11 cellular contexts compared by ENCODE assay signal in the genomic region with DNA sequence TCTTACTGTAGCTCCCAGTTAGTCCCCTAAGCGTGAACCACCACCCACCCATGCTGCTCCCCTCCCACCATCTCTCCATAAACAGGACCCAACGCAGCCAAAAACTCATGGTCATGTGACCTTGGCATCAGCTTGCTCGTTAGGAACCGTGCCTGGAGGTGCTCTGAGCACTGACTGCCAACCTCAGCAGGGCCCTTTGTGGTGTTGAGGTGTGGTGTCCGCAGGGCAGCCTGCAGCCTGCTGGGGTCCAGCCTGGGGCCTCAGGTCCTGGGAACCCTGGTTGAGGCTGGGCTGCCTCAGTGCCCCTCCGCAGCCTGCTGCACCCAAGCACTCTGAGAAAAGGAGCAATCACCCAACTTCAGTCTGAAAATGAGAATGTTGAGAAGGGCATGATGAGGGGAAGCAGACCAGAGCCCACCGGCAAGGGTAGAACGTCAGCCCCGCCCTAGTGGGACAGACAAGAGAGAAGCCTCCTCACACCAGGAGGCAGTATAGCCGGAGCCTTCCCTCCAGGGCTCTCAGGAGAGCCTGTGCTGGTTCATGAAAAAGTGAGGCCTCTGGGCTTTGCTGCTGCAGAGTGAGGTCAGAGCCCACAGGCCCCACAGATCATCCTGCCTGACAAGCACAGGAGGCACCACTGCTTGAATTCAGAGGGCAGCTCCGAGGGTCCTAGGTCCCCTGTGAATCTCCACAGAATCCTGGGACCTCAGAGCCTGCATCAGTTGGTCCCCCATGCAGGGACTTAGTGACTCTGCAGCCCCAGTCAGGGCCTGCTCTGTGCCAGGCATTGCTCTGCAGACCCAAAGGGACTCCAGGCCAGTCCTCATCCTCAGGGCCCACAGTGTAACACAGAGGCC. TPM values are rescaled to one million over a fixed set of nuclear protein-coding genes. Genes with fewer than 3 reads are reported as not detected.
DNase-seq lines count a peak whose midpoint lies in the region; ATAC-seq and TF ChIP-seq lines count a peak whose summit lies in the region.
"Had no signal": no experiment of that assay in that cellular context is flagged by ENCODE, and none has a peak within 500 bp of the region (broad histone marks: within the 10 kb centered on the region; RNA-seq: fewer than 3 reads in every experiment).

No MANE protein-coding gene starts in this region.

- peaks cover 28 to 71% (median 67%) of the 10 kb centered on the region in 4 donors for H3K4me1 ChIP-seq in esophagus muscularis mucosa
- H3K4me1 ChIP-seq: HAP-1, pancreas had no signal

- no peaks in the 10 kb centered on the region for H3K27me3 Mint-ChIP-seq in activated T-cell treated with anti-CD3 and anti-CD28 coated beads, Interleukin-2, amount 50 U/mL, for 24 hours
- H3K27me3 Mint-ChIP-seq in natural killer cell (ENCODE audit: low read depth in 2 of 2) = peaks cover 8 to 12% of the 10 kb centered on the region in 2 donors

- peak; percentile 2 for DNase-seq in activated T-cell treated with anti-CD3 and anti-CD28 coated beads, Interleukin-2, amount 50 U/mL, for 24 hours
- DNase-seq in activated T-cell treated with anti-CD3 and anti-CD28 coated beads for 4 hours (no peak), esophagus muscularis mucosa (ENCODE audit: extremely low spot score) (peak; percentile 92), natural killer cell (peak; percentile 10), ureter (ENCODE audit: low spot score) (peak; percentile 56), NCI-H748 (lab: John Stamatoyannopoulos, UW; ENCODE audit: unreplicated experiment) (no peak), GM20000 (ENCODE audit: low spot score) (no peak)
- DNase-seq in activated CD4-positive, alpha-beta T cell treated with anti-CD3 and anti-CD28 coated beads, Interleukin-2, amount 50 U/mL, for 4 hours = no peak
- DNase-seq: T-helper 9 cell had no signal

- H3K36me3 Mint-ChIP-seq in activated T-cell treated with anti-CD3 and anti-CD28 coated beads, Interleukin-2, amount 50 U/mL, for 24 hours (ENCODE audit: low read depth) = no peaks in the 10 kb centered on the region
- peaks cover 5% of the 10 kb centered on the region for H3K36me3 Mint-ChIP-seq in natural killer cell

- peaks cover 0 to under 1% (median 0%) of the 10 kb centered on the region in 4 donors for H3K27me3 ChIP-seq in esophagus muscularis mucosa
- H3K27me3 ChIP-seq: pancreas had no signal

- no peak overlapping the region for H3K4me3 Mint-ChIP-seq in activated T-cell treated with anti-CD3 and anti-CD28 coated beads, Interleukin-2, amount 50 U/mL, for 24 hours
- no peak overlapping the region for H3K4me3 Mint-ChIP-seq in natural killer cell

- no peak for TF ChIP-seq POLR2A in esophagus muscularis mucosa (IDR thresholded peaks at IDR 0.05; ENCODE audit: low read depth)

- no peak overlapping the region for H3K27ac Mint-ChIP-seq in activated T-cell treated with anti-CD3 and anti-CD28 coated beads, Interleukin-2, amount 50 U/mL, for 24 hours
- H3K27ac Mint-ChIP-seq in natural killer cell = no peak overlapping the region

- no peak for ATAC-seq in natural killer cell

- TF ChIP-seq CTCF in esophagus muscularis mucosa (IDR thresholded peaks at IDR 0.05) (no peak), natural killer cell (IDR thresholded peaks at IDR 0.05) (no peak), GM20000 (IDR thresholded peaks at IDR 0.05; ENCODE audit: extremely low read depth, missing control alignments) (no peak)

- 64% methylated on average over 11 of the region's 11 CpGs for WGBS in esophagus muscularis mucosa

- H3K27ac ChIP-seq in esophagus muscularis mucosa (replicated peaks in 1 of 4) = peak overlapping the region; percentile 99 to 100 (median 99)

- no peaks in the 10 kb centered on the region for H3K36me3 ChIP-seq in esophagus muscularis mucosa
- H3K36me3 ChIP-seq: HAP-1, pancreas had no signal

- peak overlapping the region in 2 of 4 donors; percentile 34 to 37 for H3K4me3 ChIP-seq in esophagus muscularis mucosa
- H3K4me3 ChIP-seq: HAP-1, pancreas had no signal

- intact Hi-C loops in esophagus muscularis mucosa (cut with DNase I) (no loop called here), natural killer cell (cut with micrococcal nuclease) (no loop called here)

- peaks cover 18% of the 10 kb centered on the region for H3K9me3 Mint-ChIP-seq in activated T-cell treated with anti-CD3 and anti-CD28 coated beads, Interleukin-2, amount 50 U/mL, for 24 hours
- peaks cover 8 to 13% of the 10 kb centered on the region in 2 donors for H3K9me3 Mint-ChIP-seq in natural killer cell

- peaks cover 0 to 3% (median 0%) of the 10 kb centered on the region in 4 donors for H3K9me3 ChIP-seq in esophagus muscularis mucosa
- H3K9me3 ChIP-seq: HAP-1, pancreas had no signal

- no peak for TF ChIP-seq EP300 in esophagus muscularis mucosa (IDR thresholded peaks at IDR 0.05)

- H3K4me1 Mint-ChIP-seq in activated T-cell treated with anti-CD3 and anti-CD28 coated beads, Interleukin-2, amount 50 U/mL, for 24 hours (ENCODE audit: low read depth) = no peaks in the 10 kb centered on the region
- peaks cover 0 to 23% of the 10 kb centered on the region in 2 donors for H3K4me1 Mint-ChIP-seq in natural killer cell

RNA-seq across cellular contexts. Expression of gene COL6A2, which starts 4.9 kb away (rescaled TPM):
- 1,000 to 10,000 TPM in 2 of 4 donors, 100 to 1,000 TPM in 2; 942 to 1,525 (median 1,202) TPM for total RNA-seq in esophagus muscularis mucosa
- 100 to 1,000 TPM in 1 of 3 donors, 10 to 100 TPM in 2; 93.9 to 110 (median 97.2) TPM for total RNA-seq in natural killer cell
- total RNA-seq in ureter = 357 TPM

Comparison
In these comparisons a context has a peak if more than half of its experiments do, and no peak if none do; other contexts are left out.
1. DNase-seq: peak in activated T-cell treated with anti-CD3 and anti-CD28 coated beads, Interleukin-2, amount 50 U/mL, for 24 hours (single experiment), esophagus muscularis mucosa (single experiment), natural killer cell (single experiment) and ureter (single experiment); none in activated T-cell treated with anti-CD3 and anti-CD28 coated beads for 4 hours (single experiment), NCI-H748 (single experiment), activated CD4-positive, alpha-beta T cell treated with anti-CD3 and anti-CD28 coated beads, Interleukin-2, amount 50 U/mL, for 4 hours (0 of 2) and GM20000 (single experiment).